ENCODE assay signal across 19 cellular contexts in the genomic region with DNA sequence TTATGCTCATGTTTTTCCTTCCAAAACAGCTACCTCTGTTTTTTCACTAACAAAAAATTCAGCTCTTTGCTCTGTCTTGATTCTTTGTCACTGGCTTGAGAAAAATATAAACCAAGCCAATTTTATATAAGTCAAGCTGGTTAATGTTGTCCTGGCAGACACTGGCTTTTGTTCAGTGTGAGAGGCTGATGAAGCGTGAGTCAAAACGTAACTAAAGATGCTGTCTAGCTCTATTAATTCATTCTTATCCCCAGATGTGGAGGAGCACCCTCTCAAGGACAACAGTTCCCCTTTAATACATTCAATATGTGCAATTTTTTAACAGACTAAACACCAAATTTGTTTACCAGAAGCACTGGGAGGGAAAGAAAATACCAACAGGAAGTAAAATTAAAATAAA. TPM values are rescaled to one million over a fixed set of nuclear protein-coding genes. Genes with fewer than 3 reads are reported as not detected.
"Had no signal": no experiment of that assay in that cellular context is flagged by ENCODE, and none has a peak within 500 bp of the region (broad histone marks: within the 10 kb centered on the region; RNA-seq: fewer than 3 reads in every experiment).

No MANE protein-coding gene starts in this region.

- ATAC-seq: activated CD4-positive, CD25-positive, alpha-beta regulatory T cell treated with anti-CD3 and anti-CD28 coated beads, Interleukin-2, amount 50 U/mL, for 24 hours; activated CD8-positive, alpha-beta memory T cell treated with anti-CD3 and anti-CD28 coated beads, Interleukin-2, amount 10 ng/mL, durations not matched to agents 7 days and 5 days; naive thymus-derived CD4-positive, alpha-beta T cell; stimulated activated memory B cell treated with anti-CD40 and anti-IgM and Interleukin-4, amounts not matched to agents 10 μg/mL and 1 μg/mL and 100 μg/mL, for 72 hours had no signal

- H3K36me3 ChIP-seq: breast epithelium, neutrophil had no signal

- H3K27me3 ChIP-seq: breast epithelium, neutrophil had no signal

- H3K9me3 ChIP-seq: breast epithelium, neutrophil had no signal

- H3K4me1 ChIP-seq: breast epithelium had no signal

- DNase-seq: activated CD4-positive, alpha-beta T cell treated with anti-CD3 and anti-CD28 coated beads, Interleukin-2, amount 50 U/mL, for 48 hours; activated CD8-positive, alpha-beta memory T cell treated with anti-CD3 and anti-CD28 coated beads, Interleukin-2, amount 10 ng/mL, durations not matched to agents 7 days and 5 days; activated gamma-delta T cell; activated naive CD8-positive, alpha-beta T cell treated with anti-CD3 and anti-CD28 coated beads for 36 hours; activated T-cell treated with anti-CD3 and anti-CD28 coated beads, Interleukin-2, amount 50 U/mL, for 24 hours; anterior cingulate cortex; endodermal cell; kidney; midbrain; naive thymus-derived CD4-positive, alpha-beta T cell; stimulated activated CD4-positive, alpha-beta T cell treated with anti-CD3 and anti-CD28 coated beads, Interleukin-1b, Interleukin-23, amount 100 ng/mL, for 48 hours; SW 1271 had no signal

- H3K27ac ChIP-seq: neutrophil had no signal

- H3K4me3 ChIP-seq: breast epithelium, lung had no signal

RNA-seq across cellular contexts. Expression of a gene that starts 15.8 kb away (rescaled TPM):
- total RNA-seq: activated CD8-positive, alpha-beta memory T cell treated with anti-CD3 and anti-CD28 coated beads, Interleukin-2, amount 10 ng/mL, durations not matched to agents 7 days and 5 days; activated naive CD8-positive, alpha-beta T cell treated with anti-CD3 and anti-CD28 coated beads for 36 hours; dermis microvascular lymphatic vessel endothelial cell; frontal cortex; naive thymus-derived CD4-positive, alpha-beta T cell had no signal
